In genomic region chr2:70161069-70161534, GRCh38 we compare ENCODE assay signal across 8 cellular contexts. TPM values are rescaled to one million over a fixed set of nuclear protein-coding genes. Genes with fewer than 3 reads are reported as not detected.
DNase-seq lines count a peak whose midpoint lies in the region; ATAC-seq, FAIRE-seq and TF ChIP-seq lines count a peak whose summit lies in the region.

No MANE protein-coding gene starts in this region.

- DNase-seq in GM12892 (ENCODE audit: insufficient read length) (no peak), dermis blood vessel endothelial cell (peak; percentile 36), NCI-H2227 (lab: John Stamatoyannopoulos, UW; ENCODE audit: unreplicated experiment) (no peak), foreskin fibroblast (no peak)
- no peak for DNase-seq in central memory CD4-positive, alpha-beta T cell

- ATAC-seq in GM21390 (IDR thresholded peaks at IDR 0.05; ENCODE audit: unreplicated experiment): peak; percentile 95
- peak; percentile 85 for ATAC-seq in HG03457 (IDR thresholded peaks at IDR 0.05; ENCODE audit: unreplicated experiment)
- no peak for ATAC-seq in GM21528 (IDR thresholded peaks at IDR 0.05; ENCODE audit: low FRiP score, unreplicated experiment)

- FAIRE-seq in GM12892 (lab: Jason Lieb, UNC): peak; percentile 70

- TF ChIP-seq POLR2A in GM12892 (IDR thresholded peaks at IDR 0.05; ENCODE audit: low read depth, low read length): no peak

- TF ChIP-seq CTCF in foreskin fibroblast (IDR thresholded peaks at IDR 0.05; ENCODE audit: low read depth, low read length): no peak

- H3K4me3 ChIP-seq in foreskin fibroblast (ENCODE audit: low read depth in 1 of 2, low read length in 2 of 2): no peak overlapping the region

RNA-seq across cellular contexts. Expression of gene C2orf42, which starts 29.7 kb away (rescaled TPM):
- 7.4 TPM for polyA plus RNA-seq in GM12892 (2012; ENCODE audit: missing spikeins)
- 14.3 and 25.5 TPM in 2 replicates for total RNA-seq in dermis blood vessel endothelial cell
